Comparison of ENCODE assay signal across 22 cellular contexts in the genomic region with DNA sequence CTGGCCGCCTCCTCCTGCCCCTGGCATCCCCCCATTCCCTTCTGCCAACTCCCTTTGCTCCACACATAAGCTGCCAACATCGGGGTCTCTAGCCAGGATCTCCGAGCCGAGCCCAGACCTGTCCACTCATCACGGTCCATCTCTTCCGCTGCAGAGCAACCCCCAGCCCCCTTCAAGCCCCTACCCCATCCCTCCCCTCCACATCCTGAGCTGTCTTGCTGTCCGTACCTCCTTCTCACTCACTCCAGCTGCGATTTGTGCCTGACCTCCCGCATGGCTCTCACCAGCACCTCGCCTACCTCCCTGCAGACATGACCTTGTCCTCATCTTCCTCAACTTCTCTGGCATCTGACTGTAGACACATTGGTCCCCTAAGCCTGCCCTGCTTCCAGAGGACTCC.
DNase-seq lines count a peak whose midpoint lies in the region; ATAC-seq and TF ChIP-seq lines count a peak whose summit lies in the region.
"Had no signal": no experiment of that assay in that cellular context is flagged by ENCODE, and none has a peak within 500 bp of the region (broad histone marks: within the 10 kb centered on the region; RNA-seq: fewer than 3 reads in every experiment).

No MANE protein-coding gene starts in this region.

- H3K27ac ChIP-seq in breast epithelium (no peak overlapping the region), neural progenitor cell (no peak overlapping the region)
- H3K27ac ChIP-seq: C4-2B had no signal

- H3K4me1 Mint-ChIP-seq in MCF 10A (ENCODE audit: insufficient read depth, unreplicated experiment) (no peaks in the 10 kb centered on the region), WTC11 (peaks cover 17% of the 10 kb centered on the region), endothelial cell (ENCODE audit: unreplicated experiment) (peaks cover 34% of the 10 kb centered on the region), neural progenitor cell (peaks cover 13% of the 10 kb centered on the region), type B pancreatic cell (ENCODE audit: unreplicated experiment) (peaks cover 17% of the 10 kb centered on the region)

- no peaks in the 10 kb centered on the region for H4K20me1 ChIP-seq in neural progenitor cell (ENCODE audit: low read depth)

- intact Hi-C loops in breast epithelium (cut with DNase I; ENCODE audit: low total_unique reads): no loop called here
- intact Hi-C loops in MCF 10A (cut with micrococcal nuclease): no loop called here

- POLR2A ChIA-PET in MCF 10A (lab: Yijun Ruan, JAX) (interaction anchor here (0.6 kb wide), 1 partner anchor 1272 kb away, joined by 3 read pairs; no protein-coding TSS in a partner anchor), WTC11 (lab: Charles Lee) (no interaction called here)

- H3K36me3 Mint-ChIP-seq in MCF 10A (ENCODE audit: insufficient read depth, unreplicated experiment) (no peaks in the 10 kb centered on the region), WTC11 (no peaks in the 10 kb centered on the region), endothelial cell (ENCODE audit: low read depth, unreplicated experiment) (peaks cover 3% of the 10 kb centered on the region), neural progenitor cell (no peaks in the 10 kb centered on the region), type B pancreatic cell (no peaks in the 10 kb centered on the region)
- H3K36me3 Mint-ChIP-seq: CD8-positive, alpha-beta memory T cell; IgD-negative memory B cell had no signal

- H3K4me1 ChIP-seq in breast epithelium (no peaks in the 10 kb centered on the region), neural progenitor cell (peaks cover 47% of the 10 kb centered on the region)

- DNase-seq in breast epithelium (ENCODE audit: low spot score in 2 of 2) (no peak), MCF 10A (ENCODE audit: unreplicated experiment) (no peak), WTC11 (ENCODE audit: low spot score) (no peak), endothelial cell (ENCODE audit: low spot score) (no peak), neural progenitor cell (ENCODE audit: low spot score) (no peak), type B pancreatic cell (ENCODE audit: extremely low spot score, unreplicated experiment) (no peak), NCI-H2081 (lab: John Stamatoyannopoulos, UW) (no peak), mesenteric fat pad (ENCODE audit: low spot score) (no peak)
- DNase-seq: Calu3; CD8-positive, alpha-beta memory T cell; DMS153; EL; GF-D8; Karpas-422; NCI-H187; NCI-H226; NCI-H748 treated with DMSO at 0.1 percent for 48 hours; NK-92 treated with Interleukin-12 subunit alpha and Interleukin-12 subunit beta, amount 100 ng/mL, for 24 hours had no signal

- peaks cover 43% of the 10 kb centered on the region for H3F3A ChIP-seq in neural progenitor cell (ENCODE audit: low read depth)

- BruUV-seq in MCF 10A (replicated peaks; lab: Mats Ljungman, UMichigan): no TSS peak

- H3K9me3 Mint-ChIP-seq in MCF 10A (ENCODE audit: unreplicated experiment) (no peaks in the 10 kb centered on the region), WTC11 (no peaks in the 10 kb centered on the region), endothelial cell (ENCODE audit: unreplicated experiment) (no peaks in the 10 kb centered on the region), neural progenitor cell (no peaks in the 10 kb centered on the region), type B pancreatic cell (no peaks in the 10 kb centered on the region)
- H3K9me3 Mint-ChIP-seq: CD8-positive, alpha-beta memory T cell; IgD-negative memory B cell had no signal

- H3K9ac ChIP-seq in neural progenitor cell: no peak overlapping the region

- H3K4me2 ChIP-seq in neural progenitor cell: peak overlapping the region; percentile 40

- ATAC-seq in WTC11: no peak
- ATAC-seq: SK-N-SH treated with all-trans-retinoic acid at 6 μM for 48 hours had no signal

- TF ChIP-seq POLR2A in breast epithelium (IDR thresholded peaks at IDR 0.05): no peak

- H3K27me3 ChIP-seq in breast epithelium (peaks cover 0 to 28% of the 10 kb centered on the region in 2 donors), neural progenitor cell (peaks cover 14% of the 10 kb centered on the region)

- TF ChIP-seq CTCF in breast epithelium (IDR thresholded peaks at IDR 0.05) (no peak), MCF 10A (IDR thresholded peaks at IDR 0.05; ENCODE audit: unreplicated experiment) (no peak), WTC11 (IDR thresholded peaks at IDR 0.05) (no peak), endothelial cell (IDR thresholded peaks at IDR 0.05; ENCODE audit: unreplicated experiment) (no peak), neural progenitor cell (IDR thresholded peaks at IDR 0.05) (no peak), type B pancreatic cell (conservative IDR thresholded peaks at IDR 0.05) (no peak)

- no peak overlapping the region for H3K27ac Mint-ChIP-seq in MCF 10A (ENCODE audit: low read depth, unreplicated experiment)
- H3K27ac Mint-ChIP-seq in WTC11: no peak overlapping the region
- peak overlapping the region; percentile 15 for H3K27ac Mint-ChIP-seq in endothelial cell (ENCODE audit: unreplicated experiment)
- H3K27ac Mint-ChIP-seq in neural progenitor cell: peak overlapping the region; percentile 87
- no peak overlapping the region for H3K27ac Mint-ChIP-seq in type B pancreatic cell
- H3K27ac Mint-ChIP-seq: IgD-negative memory B cell had no signal

- H3K79me2 ChIP-seq in neural progenitor cell (ENCODE audit: low read depth): no peaks in the 10 kb centered on the region

- no peak overlapping the region for H2AFZ ChIP-seq in neural progenitor cell (replicated peaks)

- H3K27me3 Mint-ChIP-seq in MCF 10A (ENCODE audit: insufficient read depth, unreplicated experiment): no peaks in the 10 kb centered on the region
- peaks cover 18% of the 10 kb centered on the region for H3K27me3 Mint-ChIP-seq in WTC11 (ENCODE audit: low read depth)
- peaks cover 21% of the 10 kb centered on the region for H3K27me3 Mint-ChIP-seq in endothelial cell (ENCODE audit: unreplicated experiment)
- H3K27me3 Mint-ChIP-seq in neural progenitor cell (ENCODE audit: insufficient read depth, low read depth): peaks cover 4% of the 10 kb centered on the region
- peaks cover 30% of the 10 kb centered on the region for H3K27me3 Mint-ChIP-seq in type B pancreatic cell

- no peaks in the 10 kb centered on the region for H3K9me3 ChIP-seq in breast epithelium
- H3K9me3 ChIP-seq in neural progenitor cell (ENCODE audit: low read depth): no peaks in the 10 kb centered on the region
- H3K9me3 ChIP-seq: HAP-1 had no signal

- CTCF ChIA-PET in MCF 10A (lab: Yijun Ruan, JAX): interaction anchor here (0.5 to 0.6 kb wide), 2 partner anchors 152 to 504 kb away, joined by 4 read pairs; no protein-coding TSS in a partner anchor
- CTCF ChIA-PET in WTC11 (lab: Charles Lee): interaction anchor here (0.8 to 3.3 kb wide), 2 partner anchors 18 to 129 kb away, joined by 3 to 13 read pairs; no protein-coding TSS in a partner anchor

- H3K4me3 Mint-ChIP-seq in MCF 10A (ENCODE audit: unreplicated experiment) (no peak overlapping the region), WTC11 (peak overlapping the region; percentile 32; the same call in 1 of the 2 replicates), endothelial cell (ENCODE audit: unreplicated experiment) (peak overlapping the region; percentile 19), neural progenitor cell (no peak overlapping the region), type B pancreatic cell (no peak overlapping the region)
- H3K4me3 Mint-ChIP-seq: IgD-negative memory B cell had no signal

- H3K36me3 ChIP-seq in breast epithelium (no peaks in the 10 kb centered on the region), neural progenitor cell (no peaks in the 10 kb centered on the region)
- H3K36me3 ChIP-seq: HAP-1 had no signal

- H3K4me3 ChIP-seq in breast epithelium (peak overlapping the region in 2 of 3 donors; percentile 22 to 27), neural progenitor cell (no peak overlapping the region)
- H3K4me3 ChIP-seq: HAP-1 had no signal

TF ChIP-seq in WTC11, 78 proteins besides CTCF, POLR2A, EP300 and RAD21:
- TF ChIP-seq GRHL2 (CRISPR knock-in tag; IDR thresholded peaks at IDR 0.05; ENCODE audit: insufficient replicate concordance, severe bottlenecking) (no peak), OVOL2 (CRISPR knock-in tag; IDR thresholded peaks at IDR 0.05; ENCODE audit: borderline replicate concordance) (no peak), ELF4 (CRISPR knock-in tag; IDR thresholded peaks at IDR 0.05; ENCODE audit: low read depth) (no peak), SMAD4 (CRISPR knock-in tag; IDR thresholded peaks at IDR 0.05) (no peak), FOXP1 (CRISPR knock-in tag; IDR thresholded peaks at IDR 0.05; ENCODE audit: borderline replicate concordance) (no peak)

Comparison
In these comparisons a context has a peak if more than half of its experiments do, and no peak if none do; other contexts are left out.
1. H3K27ac Mint-ChIP-seq: peak in endothelial cell (single experiment) and neural progenitor cell (single experiment); none in MCF 10A (single experiment), WTC11 (single experiment) and type B pancreatic cell (single experiment).
2. H3K4me3 Mint-ChIP-seq: peak in WTC11 (single experiment) and endothelial cell (single experiment); none in MCF 10A (single experiment), neural progenitor cell (single experiment) and type B pancreatic cell (single experiment).